In genomic region chr1:184890539-184890973, GRCh38 we compare ENCODE assay signal across 10 cellular contexts.
DNase-seq lines count a peak whose midpoint lies in the region; ATAC-seq, FAIRE-seq and TF ChIP-seq lines count a peak whose summit lies in the region.
"Had no signal": no experiment of that assay in that cellular context is flagged by ENCODE, and none has a peak within 500 bp of the region (broad histone marks: within the 10 kb centered on the region; RNA-seq: fewer than 3 reads in every experiment).

No MANE protein-coding gene starts in this region.

- peaks cover 23% of the 10 kb centered on the region for H3K36me3 ChIP-seq in CD4-positive, CD25-positive, alpha-beta regulatory T cell (ENCODE audit: control insufficient read depth, insufficient read depth, low read length)

- peak; percentile 84 to 85 for ATAC-seq in CD4-positive, CD25-positive, alpha-beta regulatory T cell (ENCODE audit: low read depth in 2 of 2)
- ATAC-seq in natural killer cell (peak; percentile 74 to 88 (median 85)), HG03025 (IDR thresholded peaks at IDR 0.05; ENCODE audit: low FRiP score, unreplicated experiment) (no peak), HG02610 (IDR thresholded peaks at IDR 0.05; ENCODE audit: unreplicated experiment) (no peak)
- ATAC-seq: HCT116 had no signal

- peak overlapping the region; percentile 71 to 86 (median 75) for H3K4me3 Mint-ChIP-seq in CD4-positive, CD25-positive, alpha-beta regulatory T cell
- H3K4me3 Mint-ChIP-seq in natural killer cell, result no peak overlapping the region

- H3K27ac Mint-ChIP-seq in CD4-positive, CD25-positive, alpha-beta regulatory T cell, result peak overlapping the region; percentile 91 to 95 (median 94)
- H3K27ac Mint-ChIP-seq in natural killer cell, result peak overlapping the region; percentile 85 to 90

- TF ChIP-seq CTCF in natural killer cell (IDR thresholded peaks at IDR 0.05), result no peak

- H3K36me3 Mint-ChIP-seq in CD4-positive, CD25-positive, alpha-beta regulatory T cell, result peaks cover 26% of the 10 kb centered on the region
- H3K36me3 Mint-ChIP-seq in natural killer cell, result no peaks in the 10 kb centered on the region

- H3K9me3 Mint-ChIP-seq in CD4-positive, CD25-positive, alpha-beta regulatory T cell, result peaks cover 0 to 2% (median 0%) of the 10 kb centered on the region in 7 donors
- H3K9me3 Mint-ChIP-seq in natural killer cell, result no peaks in the 10 kb centered on the region

- peak overlapping the region; percentile 93 for H3K27ac ChIP-seq in CD4-positive, CD25-positive, alpha-beta regulatory T cell (ENCODE audit: insufficient read depth, low read length, poor library complexity, severe bottlenecking)

- peaks cover 44% of the 10 kb centered on the region for H3K4me1 ChIP-seq in CD4-positive, CD25-positive, alpha-beta regulatory T cell (ENCODE audit: control insufficient read depth, insufficient read depth, low read length, poor library complexity, severe bottlenecking)

- no peaks in the 10 kb centered on the region for H3K9me3 ChIP-seq in CD4-positive, CD25-positive, alpha-beta regulatory T cell (ENCODE audit: control insufficient read depth in 2 of 2, low read length in 2 of 2)

- H3K27me3 Mint-ChIP-seq in CD4-positive, CD25-positive, alpha-beta regulatory T cell, result no peaks in the 10 kb centered on the region
- H3K27me3 Mint-ChIP-seq in natural killer cell (ENCODE audit: low read depth in 2 of 2), result no peaks in the 10 kb centered on the region

- peak overlapping the region; percentile 75 for H3K4me3 ChIP-seq in CD4-positive, CD25-positive, alpha-beta regulatory T cell (ENCODE audit: low read depth, low read length)

- peak; percentile 53 to 78 (median 67) for DNase-seq in CD4-positive, CD25-positive, alpha-beta regulatory T cell
- DNase-seq in RCC 7860 (ENCODE audit: low spot score) (peak; percentile 95), natural killer cell (peak; percentile 17), Kasumi-1 (lab: John Stamatoyannopoulos, UW) (no peak), head of caudate nucleus (no peak)
- peak; percentile 82 for DNase-seq in central memory CD4-positive, alpha-beta T cell
- DNase-seq: DMS153 had no signal

- H3K27me3 ChIP-seq in CD4-positive, CD25-positive, alpha-beta regulatory T cell (ENCODE audit: control insufficient read depth, insufficient read depth, low read length), result no peaks in the 10 kb centered on the region

- peak; percentile 88 for FAIRE-seq in RCC 7860 (lab: Jason Lieb, UNC)

- H3K4me1 Mint-ChIP-seq in CD4-positive, CD25-positive, alpha-beta regulatory T cell, result peaks cover 28 to 63% (median 45%) of the 10 kb centered on the region in 4 donors
- H3K4me1 Mint-ChIP-seq in natural killer cell, result peaks cover 21 to 27% of the 10 kb centered on the region in 2 donors

- intact Hi-C loops in natural killer cell (cut with micrococcal nuclease) (loop anchor here (1.0 to 10.0 kb wide), 2 partner anchors 23 to 46 kb away; no protein-coding TSS in a partner anchor), head of caudate nucleus (cut with DNase I) (no loop called here)

Comparison
In these comparisons a context has a peak if more than half of its experiments do, and no peak if none do; other contexts are left out.
1. ATAC-seq: peak in CD4-positive, CD25-positive, alpha-beta regulatory T cell (2 of 2) and natural killer cell (3 of 3); none in HG03025 (single experiment) and HG02610 (single experiment).
2. DNase-seq: peak in CD4-positive, CD25-positive, alpha-beta regulatory T cell (3 of 3), RCC 7860 (single experiment), central memory CD4-positive, alpha-beta T cell (single experiment) and natural killer cell (single experiment); none in Kasumi-1 (0 of 2) and head of caudate nucleus (0 of 42).